ENCODE assay signal across 8 cellular contexts in the genomic region with DNA sequence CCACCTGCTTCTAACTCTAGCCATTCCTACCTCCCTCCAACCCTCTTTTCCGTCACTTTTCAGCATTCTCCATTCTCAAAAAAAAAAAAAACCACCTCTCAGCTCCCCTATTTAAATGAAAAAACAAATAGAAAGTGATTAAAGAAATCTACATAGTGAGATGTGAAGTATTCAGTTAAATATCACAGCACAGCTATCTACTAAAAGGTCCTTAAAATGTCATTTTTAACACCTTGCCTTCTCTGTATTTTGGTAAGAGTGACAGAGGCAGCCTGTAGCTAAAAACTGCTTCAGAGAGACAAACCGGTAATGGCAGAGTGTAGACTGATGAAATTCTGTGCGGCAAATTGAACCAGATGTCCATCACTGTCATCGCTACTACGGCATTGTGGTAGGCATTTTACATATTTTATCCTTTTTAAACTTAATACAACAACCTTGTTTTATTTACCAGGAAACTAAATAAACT. TPM values are rescaled to one million over a fixed set of nuclear protein-coding genes. Genes with fewer than 3 reads are reported as not detected.
A peak's percentile ranks its signal among the peaks of the same experiment; 100 is the strongest.
DNase-seq lines count a peak whose midpoint lies in the region; ATAC-seq, FAIRE-seq and TF ChIP-seq lines count a peak whose summit lies in the region.

No MANE protein-coding gene starts in this region.

- in situ Hi-C loops in Panc1 (cut with HindIII; ENCODE audit: low pct_unique_long_range_greater_than_20kb, low sequenced_read_pairs) = no loop called here

- intact Hi-C loops in Panc1 (cut with micrococcal nuclease; ENCODE audit: unreplicated experiment) = loop anchor here (10.0 kb wide), 1 partner anchor 113 kb away; no protein-coding TSS in a partner anchor

- no peaks in the 10 kb centered on the region for H3K9me3 ChIP-seq in Panc1 (ENCODE audit: control insufficient read depth, insufficient read depth, low read depth, low read length)
- H3K9me3 ChIP-seq in endodermal cell (ENCODE audit: control insufficient read depth, low read length) = no peaks in the 10 kb centered on the region

- CTCF ChIA-PET in Panc1 (lab: Charles Lee) = interaction anchor here (0.5 to 1.5 kb wide), 6 partner anchors 9 to 267 kb away, joined by 3 to 8 read pairs (median 4); no protein-coding TSS in a partner anchor

- WGBS in endodermal cell (ENCODE audit: insufficient coverage in 1 of 2, insufficient read length in 1 of 2), 2 experiments = 77 to 95% methylated on average over 2 to 5 of the region's 5 CpGs

- no peaks in the 10 kb centered on the region for H3K9me3 Mint-ChIP-seq in endodermal cell
- no peaks in the 10 kb centered on the region for H3K9me3 Mint-ChIP-seq in neural crest cell

- no peak for DNase-seq in GM19239 (ENCODE audit: insufficient read length, low spot score)
- no peak for DNase-seq in Panc1 (ENCODE audit: low read depth, low spot score)
- no peak for DNase-seq in endodermal cell
- no peak for DNase-seq in neural crest cell (ENCODE audit: low read depth, low spot score)
- DNase-seq in NCI-H1694 treated with DMSO at 0.1 percent for 48 hours (lab: John Stamatoyannopoulos, UW) = no peak

- ATAC-seq in Panc1 (0 out of 2 replicates have a peak, but pooled peaks have one; percentile 31), HG03135 (IDR thresholded peaks at IDR 0.05; ENCODE audit: unreplicated experiment) (no peak), HG03520 (IDR thresholded peaks at IDR 0.05; ENCODE audit: unreplicated experiment) (no peak), HG02885 (IDR thresholded peaks at IDR 0.05; ENCODE audit: poor library complexity, unreplicated experiment) (no peak)

- H3K27me3 ChIP-seq in Panc1 (ENCODE audit: control insufficient read depth, insufficient read depth, low read length) = no peaks in the 10 kb centered on the region
- H3K27me3 ChIP-seq in endodermal cell (ENCODE audit: control insufficient read depth, insufficient read depth, low read length, poor library complexity, severe bottlenecking) = no peaks in the 10 kb centered on the region

- H3K27ac ChIP-seq in Panc1 (ENCODE audit: low read length) (peak overlapping the region; percentile 96), endodermal cell (ENCODE audit: low read depth, low read length) (no peak overlapping the region)

- H3K4me3 ChIP-seq in Panc1 (ENCODE audit: low read depth in 2 of 2, low read length in 2 of 2) (peak overlapping the region; percentile 76 to 77), endodermal cell (ENCODE audit: low read length) (peak overlapping the region; percentile 95)

- H3K27me3 Mint-ChIP-seq in endodermal cell (ENCODE audit: insufficient read depth) = no peaks in the 10 kb centered on the region
- H3K27me3 Mint-ChIP-seq in neural crest cell (ENCODE audit: low read depth) = no peaks in the 10 kb centered on the region

- H3K4me1 Mint-ChIP-seq in endodermal cell = peaks cover 9% of the 10 kb centered on the region
- H3K4me1 Mint-ChIP-seq in neural crest cell = peaks cover 17% of the 10 kb centered on the region

- no peaks in the 10 kb centered on the region; the same call in 1 of the 2 replicates for H3K36me3 ChIP-seq in Panc1 (ENCODE audit: control insufficient read depth, insufficient read depth, low read length)
- peaks cover 7% of the 10 kb centered on the region for H3K36me3 ChIP-seq in endodermal cell (ENCODE audit: control insufficient read depth, insufficient read depth, low read length)

- TF ChIP-seq CTCF in Panc1 (IDR thresholded peaks at IDR 0.05) = no peak
- TF ChIP-seq CTCF in endodermal cell (conservative IDR thresholded peaks at IDR 0.05) = no peak
- TF ChIP-seq CTCF in neural crest cell (conservative IDR thresholded peaks at IDR 0.05) = no peak

- peak; percentile 60 for FAIRE-seq in GM19239 (lab: Jason Lieb, UNC)

- H3K9ac ChIP-seq in endodermal cell (ENCODE audit: extremely low read depth, low read length, poor library complexity, severe bottlenecking) = peak overlapping the region; percentile 48

- POLR2A ChIA-PET in Panc1 (lab: Charles Lee) = interaction anchor here (0.5 to 1.0 kb wide), 3 partner anchors 55 to 214 kb away, joined by 3 read pairs; a partner anchor contains a TSS

- H3K4me3 Mint-ChIP-seq in endodermal cell (peak overlapping the region; percentile 87), neural crest cell (peak overlapping the region; percentile 97)

- H3K27ac Mint-ChIP-seq in endodermal cell (peak overlapping the region; percentile 73), neural crest cell (ENCODE audit: unreplicated experiment) (peak overlapping the region; percentile 28)

- peaks cover 13% of the 10 kb centered on the region for H3K4me1 ChIP-seq in Panc1 (ENCODE audit: control insufficient read depth, insufficient read depth, low read length)
- no peaks in the 10 kb centered on the region for H3K4me1 ChIP-seq in endodermal cell (ENCODE audit: control insufficient read depth, insufficient read depth, low read length)

- BruUV-seq in Panc1 (replicated peaks; lab: Mats Ljungman, UMichigan) = no TSS peak

- H3K36me3 Mint-ChIP-seq in endodermal cell (ENCODE audit: low read depth) = peaks cover 17% of the 10 kb centered on the region
- peaks cover 11% of the 10 kb centered on the region for H3K36me3 Mint-ChIP-seq in neural crest cell (ENCODE audit: low read depth)

RNA-seq across cellular contexts. Expression of a gene that starts 0.3 kb away (rescaled TPM):
- total RNA-seq in Panc1 (2021; ENCODE audit: unreplicated experiment) (27.1 TPM), endodermal cell (10 to 100 TPM; 25.3 to 26.6 TPM), neural crest cell (50.4 and 55.5 TPM in 2 replicates)
- polyA plus RNA-seq in Panc1 (2012; ENCODE audit: insufficient read length) = 23.7 TPM
- polyA plus RNA-seq in endodermal cell (2013, experiment 1 of 2) = 55.6 TPM
- polyA plus RNA-seq in endodermal cell (2013, experiment 2 of 2) = 49.6 TPM

RNA-seq across cellular contexts. Expression of a gene that starts 7.2 kb away (rescaled TPM):
- total RNA-seq in Panc1 (2021; ENCODE audit: unreplicated experiment) (4.1 TPM), endodermal cell (1 to 10 TPM; 1.7 to 2.7 TPM), neural crest cell (4.8 and 5.0 TPM in 2 replicates)
- 3.6 TPM for polyA plus RNA-seq in Panc1 (2012; ENCODE audit: insufficient read length)
- polyA plus RNA-seq in endodermal cell (2013, experiment 1 of 2) = 3.3 TPM
- 3.4 TPM for polyA plus RNA-seq in endodermal cell (2013, experiment 2 of 2)

RNA-seq across cellular contexts. Expression of a gene that starts 7.6 kb away (rescaled TPM):
- total RNA-seq in Panc1 (2021; ENCODE audit: unreplicated experiment) (16.6 TPM), endodermal cell (10 to 100 TPM; 11.6 to 12.7 TPM), neural crest cell (22.8 and 24.8 TPM in 2 replicates)
- polyA plus RNA-seq in Panc1 (2012; ENCODE audit: insufficient read length) = 19.5 TPM
- polyA plus RNA-seq in endodermal cell (2013, experiment 1 of 2) = 38.3 TPM
- 30.1 TPM for polyA plus RNA-seq in endodermal cell (2013, experiment 2 of 2)

RNA-seq across cellular contexts. Expression of a gene that starts 39.8 kb away (rescaled TPM):
- 0.59 TPM for total RNA-seq in Panc1 (2021; ENCODE audit: unreplicated experiment)
- 0.91 TPM for polyA plus RNA-seq in Panc1 (2012; ENCODE audit: insufficient read length)
- 1 to 10 TPM in 1 of 2 donors, under 1 TPM in 1; 0.84 to 4.4 TPM for total RNA-seq in endodermal cell
- polyA plus RNA-seq in endodermal cell (2013, experiment 1 of 2) = 1.4 TPM
- 1.3 TPM for polyA plus RNA-seq in endodermal cell (2013, experiment 2 of 2)
- not detected in 2 replicates for total RNA-seq in neural crest cell

RNA-seq across cellular contexts. Expression of a gene that starts 40.8 kb away (rescaled TPM):
- not detected for total RNA-seq in Panc1 (2021; ENCODE audit: unreplicated experiment)
- not detected for polyA plus RNA-seq in Panc1 (2012; ENCODE audit: insufficient read length)
- under 1 TPM; 0.20 to 0.33 TPM for total RNA-seq in endodermal cell
- polyA plus RNA-seq in endodermal cell (2013, experiment 1 of 2) = 0.57 TPM
- polyA plus RNA-seq in endodermal cell (2013, experiment 2 of 2) = not detected
- total RNA-seq in neural crest cell = not detected in 2 replicates
